ENCODE assay signal across 4 cellular contexts in genomic region chr11:4924239-4924638, GRCh38. TPM values are rescaled to one million over a fixed set of nuclear protein-coding genes. Genes with fewer than 3 reads are reported as not detected.
"Had no signal": no experiment of that assay in that cellular context is flagged by ENCODE, and none has a peak within 500 bp of the region (broad histone marks: within the 10 kb centered on the region; RNA-seq: fewer than 3 reads in every experiment).

Gene OR51G1 (minus strand): TSS chr11:4924339. CDS start chr11:4924339, 0 bp downstream.

- DNase-seq: GDM1, GF-D8 had no signal

RNA-seq across cellular contexts. Expression of gene OR51G1, which starts in this region (rescaled TPM):
- total RNA-seq: G401, GM12878 had no signal
